ENCODE assay signal across 8 cellular contexts in the genomic region with DNA sequence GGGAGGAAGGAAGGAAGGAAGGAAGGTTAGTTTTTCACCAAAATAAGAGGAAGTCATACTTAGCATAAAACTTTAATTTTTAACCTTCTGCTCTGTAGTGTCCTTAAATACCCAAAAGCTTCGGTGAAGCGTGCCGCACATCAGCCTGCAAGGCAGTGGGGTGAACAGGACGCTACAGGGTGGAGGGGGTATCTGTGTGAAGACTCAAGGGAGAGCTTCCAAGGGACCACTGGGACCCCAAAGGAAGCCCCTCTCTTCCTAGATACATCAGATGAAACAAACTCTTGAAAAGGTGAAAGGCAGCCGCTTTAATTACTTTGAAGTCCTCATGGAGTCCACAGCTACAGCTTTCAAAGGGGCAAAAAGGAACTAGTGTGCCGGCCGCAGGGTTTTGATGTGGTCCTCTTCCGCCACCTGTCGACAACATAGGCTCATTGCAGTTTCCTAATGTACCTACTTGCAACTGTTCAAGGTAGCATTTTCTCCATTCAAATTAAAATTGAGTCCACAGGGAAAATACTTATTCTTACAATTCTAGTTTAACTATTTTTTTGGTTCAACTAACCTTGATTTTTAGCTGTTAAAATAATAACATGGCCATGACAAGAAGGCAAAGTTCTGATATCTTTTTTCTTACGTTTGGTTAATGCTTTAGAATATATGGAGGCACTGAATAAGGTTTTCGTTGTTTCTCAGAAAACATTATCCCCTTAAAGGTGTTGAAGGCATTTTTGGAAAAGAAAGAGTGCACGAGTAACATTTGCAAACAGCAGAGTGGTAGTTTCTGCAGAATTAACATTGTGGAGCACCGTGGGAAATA.
DNase-seq lines count a peak whose midpoint lies in the region; ATAC-seq, FAIRE-seq and TF ChIP-seq lines count a peak whose summit lies in the region.

No MANE protein-coding gene starts in this region.

- H3K4ac ChIP-seq in neuronal stem cell (ENCODE audit: low read length) = no peak overlapping the region

- H3K79me1 ChIP-seq in neuronal stem cell (ENCODE audit: low read depth, low read length) = no peaks in the 10 kb centered on the region

- no peak overlapping the region for H4K91ac ChIP-seq in neuronal stem cell (ENCODE audit: low read depth, low read length, poor library complexity)

- no peak overlapping the region for H3K23ac ChIP-seq in neuronal stem cell (ENCODE audit: low read depth, low read length, poor library complexity)

- H3K4me1 ChIP-seq in neuronal stem cell (ENCODE audit: control insufficient read depth in 2 of 2, insufficient read depth in 1 of 2, low read depth in 1 of 2, low read length in 2 of 2) = no peaks in the 10 kb centered on the region

- no peak overlapping the region for H2BK12ac ChIP-seq in neuronal stem cell (ENCODE audit: low read length)

- peak overlapping the region; percentile 85 for H2AFZ ChIP-seq in neuronal stem cell (ENCODE audit: low read length)

- no peaks in the 10 kb centered on the region for H3K9me3 ChIP-seq in neuronal stem cell (replicated peaks in 1 of 2; ENCODE audit: control insufficient read depth in 2 of 2, insufficient read depth in 1 of 2, low read depth in 1 of 2, low read length in 2 of 2)

- TF ChIP-seq CTCF in fibroblast of pulmonary artery (IDR thresholded peaks at IDR 0.05; ENCODE audit: low read length, missing control alignments) = peak; percentile 93

- H2BK15ac ChIP-seq in neuronal stem cell (ENCODE audit: low read length) = no peak overlapping the region

- no CpG with 5 or more reads among the region's 13 CpGs for WGBS in neuronal stem cell (ENCODE audit: extremely low coverage in 2 of 2, insufficient read length in 2 of 2, insufficient replicate concordance in 1 of 2), 2 donors

- H3K14ac ChIP-seq in neuronal stem cell (ENCODE audit: low read length) = no peak overlapping the region

- FAIRE-seq in RCC 7860 (lab: Jason Lieb, UNC) = peak; percentile 77

- H2BK5ac ChIP-seq in neuronal stem cell (ENCODE audit: low read length) = no peak overlapping the region

- H3K27me3 ChIP-seq in neuronal stem cell (ENCODE audit: control insufficient read depth in 3 of 3, insufficient read depth in 3 of 3, low read depth in 1 of 3, low read length in 3 of 3) = no peaks in the 10 kb centered on the region

- no peak overlapping the region for H3K9ac ChIP-seq in neuronal stem cell (ENCODE audit: low read depth, low read length, poor library complexity)

- no peak overlapping the region for H3K18ac ChIP-seq in neuronal stem cell (ENCODE audit: low read length)

- H2AK5ac ChIP-seq in neuronal stem cell (ENCODE audit: low read depth, low read length) = no peak overlapping the region

- peak; percentile 80 for DNase-seq in DMS153 treated with DMSO at 0.1 percent for 48 hours (lab: John Stamatoyannopoulos, UW; ENCODE audit: unreplicated experiment)
- DNase-seq in LHCN-M2 (ENCODE audit: low read depth) = peak; percentile 72
- DNase-seq in RCC 7860 (ENCODE audit: low spot score) = peak; percentile 48
- peak; percentile 83 to 87 for DNase-seq in activated T-cell treated with anti-CD3 and anti-CD28 coated beads, Interleukin-2, amount 50 U/mL, for 48 hours
- DNase-seq in fibroblast of pulmonary artery (ENCODE audit: low read depth) = peak; percentile 92
- peak; percentile 80 for DNase-seq in neuronal stem cell (ENCODE audit: low spot score)
- peak in 44 of 49 donors; percentile 0 to 77 (median 44) for DNase-seq in substantia nigra (lab: John Stamatoyannopoulos, UW)

- no peak overlapping the region for H3K27ac ChIP-seq in neuronal stem cell (replicated peaks; ENCODE audit: low read length)
- H3K27ac ChIP-seq in substantia nigra (ENCODE audit: low read depth, low read length, poor library complexity, severe bottlenecking) = no peak overlapping the region

- H3K4me3 ChIP-seq in fibroblast of pulmonary artery (replicated peaks; ENCODE audit: low read depth, low read length) (no peak overlapping the region), neuronal stem cell (ENCODE audit: low read length in 2 of 2) (no peak overlapping the region)

- H3K4me2 ChIP-seq in neuronal stem cell (ENCODE audit: insufficient read depth, low read length, poor library complexity, severe bottlenecking) = no peak overlapping the region

- H3K36me3 ChIP-seq in neuronal stem cell (replicated peaks in 1 of 2; ENCODE audit: control insufficient read depth in 2 of 2, insufficient read depth in 2 of 2, low read length in 2 of 2) = no peaks in the 10 kb centered on the region

- no peak overlapping the region for H4K8ac ChIP-seq in neuronal stem cell (ENCODE audit: low read depth, low read length)

- no peak overlapping the region for H2BK120ac ChIP-seq in neuronal stem cell (ENCODE audit: low read depth, low read length)

- peak; percentile 88 for ATAC-seq in GM21723 (IDR thresholded peaks at IDR 0.05; ENCODE audit: unreplicated experiment)
